ENCODE assay signal across 8 cellular contexts in genomic region chr3:37993811-37994638, GRCh38. TPM values are rescaled to one million over a fixed set of nuclear protein-coding genes. Genes with fewer than 3 reads are reported as not detected.
DNase-seq lines count a peak whose midpoint lies in the region; ATAC-seq and TF ChIP-seq lines count a peak whose summit lies in the region.

No MANE protein-coding gene starts in this region.

- ATAC-seq in CD4-positive, alpha-beta T cell (ENCODE audit: poor library complexity): peak; percentile 53
- peak; percentile 48 for ATAC-seq in GM19467 (IDR thresholded peaks at IDR 0.05; ENCODE audit: unreplicated experiment)

- POLR2A ChIA-PET in CD4-positive, alpha-beta T cell (lab: Charles Lee): interaction anchor here (0.9 to 1.3 kb wide), 2 partner anchors 19 to 172 kb away, joined by 4 read pairs; partner anchors contain the start of gene OXSR1

- no peaks in the 10 kb centered on the region for H3K9me3 Mint-ChIP-seq in CD4-positive, alpha-beta T cell

- H3K27me3 Mint-ChIP-seq in CD4-positive, alpha-beta T cell: no peaks in the 10 kb centered on the region

- CTCF ChIA-PET in CD4-positive, alpha-beta T cell (lab: Charles Lee): interaction anchor here (0.7 kb wide), 1 partner anchor 20 kb away, joined by 3 read pairs; no protein-coding TSS in a partner anchor

- peaks cover 42% of the 10 kb centered on the region for H3K36me3 Mint-ChIP-seq in CD4-positive, alpha-beta T cell (ENCODE audit: low read depth)

- no peaks in the 10 kb centered on the region for H3K9me3 ChIP-seq in CD4-positive, alpha-beta T cell (ENCODE audit: control insufficient read depth, low read length)
- H3K9me3 ChIP-seq in WERI-Rb-1 (ENCODE audit: severe bottlenecking): no peaks in the 10 kb centered on the region

- peak overlapping the region; percentile 97 for H3K4me3 Mint-ChIP-seq in CD4-positive, alpha-beta T cell

- no peaks in the 10 kb centered on the region for H3K27me3 ChIP-seq in CD4-positive, alpha-beta T cell (ENCODE audit: control insufficient read depth, insufficient read depth, low read length)
- no peaks in the 10 kb centered on the region for H3K27me3 ChIP-seq in WERI-Rb-1 (ENCODE audit: insufficient read depth, low read depth, severe bottlenecking)

- intact Hi-C loops in CD4-positive, alpha-beta T cell (cut with DNase I, micrococcal nuclease): no loop called here

- H3K27ac ChIP-seq in CD4-positive, alpha-beta T cell (ENCODE audit: low read depth, low read length): peak overlapping the region; percentile 69
- H3K27ac ChIP-seq in WERI-Rb-1: peak overlapping the region; percentile 78

- peak overlapping the region; percentile 95 for H3K27ac Mint-ChIP-seq in CD4-positive, alpha-beta T cell

- peaks cover 57% of the 10 kb centered on the region for H3K4me1 Mint-ChIP-seq in CD4-positive, alpha-beta T cell (ENCODE audit: low read depth)

- H3K4me3 ChIP-seq in WERI-Rb-1 (ENCODE audit: low read depth, low read length): peak overlapping the region; percentile 89

- TF ChIP-seq CTCF in CD4-positive, alpha-beta T cell (IDR thresholded peaks at IDR 0.05): no peak
- no peak; the same call in 1 of the 2 replicates for TF ChIP-seq CTCF in WERI-Rb-1 (IDR thresholded peaks at IDR 0.05; ENCODE audit: low read depth, low read length)

- peak; percentile 23 to 63 (median 39) for DNase-seq in CD4-positive, alpha-beta T cell
- DNase-seq in HT1080 (ENCODE audit: low read depth) (peak; percentile 70), WERI-Rb-1 (peak; percentile 82), cerebellar cortex (ENCODE audit: low spot score) (peak; percentile 50), kidney glomerular epithelial cell (lab: John Stamatoyannopoulos, UW) (peak; percentile 27), LoVo (ENCODE audit: low spot score) (no peak)
- DNase-seq in stimulated activated CD4-positive, alpha-beta T cell treated with anti-CD3 and anti-CD28 coated beads, Interleukin-1b, Interleukin-23, amount 100 ng/mL, for 4 hours (ENCODE audit: low read depth in 2 of 2): peak; percentile 32 to 59

- no peaks in the 10 kb centered on the region for H3K36me3 ChIP-seq in WERI-Rb-1

RNA-seq across cellular contexts. Expression of gene VILL, which starts 3.4 kb away (rescaled TPM):
- total RNA-seq in CD4-positive, alpha-beta T cell: 10 to 100 TPM; 23.2 to 24.4 TPM
- total RNA-seq in HT1080 (2014; rRNA removed; shearing (Covaris generic)): 1.0 and 1.1 TPM in 2 replicates
- 1.1 and 1.2 TPM in 2 replicates for polyA plus RNA-seq in HT1080 (2015; cell fraction: cytosol; rRNA removed)
- 4.0 and 4.3 TPM in 2 replicates for polyA plus RNA-seq in HT1080 (2015; cell fraction: nucleus; rRNA removed)

RNA-seq across cellular contexts. Expression of gene PLCD1, which starts 35.4 kb away (rescaled TPM):
- total RNA-seq in CD4-positive, alpha-beta T cell: 10 to 100 TPM; 67.0 to 69.8 TPM
- 1.9 and 3.6 TPM in 2 replicates for total RNA-seq in HT1080 (2014; rRNA removed; shearing (Covaris generic))
- 2.3 and 2.7 TPM in 2 replicates for polyA plus RNA-seq in HT1080 (2015; cell fraction: cytosol; rRNA removed)
- polyA plus RNA-seq in HT1080 (2015; cell fraction: nucleus; rRNA removed): 3.8 and 8.1 TPM in 2 replicates

RNA-seq across cellular contexts. Expression of gene DLEC1, which starts 45.0 kb away (rescaled TPM):
- total RNA-seq in CD4-positive, alpha-beta T cell: 1 to 10 TPM; 4.4 to 5.1 TPM
- total RNA-seq in HT1080 (2014; rRNA removed; shearing (Covaris generic)): not detected in 2 replicates
- polyA plus RNA-seq in HT1080 (2015; cell fraction: cytosol; rRNA removed): not detected in 2 replicates
- polyA plus RNA-seq in HT1080 (2015; cell fraction: nucleus; rRNA removed): 0.04 TPM in 1 of 2 replicates, not detected in the other

Comparison
In these comparisons a context has a peak if more than half of its experiments do, and no peak if none do; other contexts are left out.
1. RNA of gene VILL, which starts 3.4 kb away (total RNA-seq): 23.2 to 24.4 TPM in CD4-positive, alpha-beta T cell; 1.0 to 1.1 TPM in HT1080; every median in the first group is over 10 times any median in the second.
2. RNA of gene PLCD1, which starts 35.4 kb away (total RNA-seq): 67.0 to 69.8 TPM in CD4-positive, alpha-beta T cell; 1.9 to 3.6 TPM in HT1080; every median in the first group is over 10 times any median in the second.